Comparison of ENCODE assay signal across 19 cellular contexts in genomic region chr1:89518116-89518780, GRCh38. TPM values are rescaled to one million over a fixed set of nuclear protein-coding genes. Genes with fewer than 3 reads are reported as not detected.
A peak's percentile ranks its signal among the peaks of the same experiment; 100 is the strongest.
DNase-seq lines count a peak whose midpoint lies in the region; ATAC-seq and TF ChIP-seq lines count a peak whose summit lies in the region.
"Had no signal": no experiment of that assay in that cellular context is flagged by ENCODE, and none has a peak within 500 bp of the region (broad histone marks: within the 10 kb centered on the region; RNA-seq: fewer than 3 reads in every experiment).

No MANE protein-coding gene starts in this region.

- H3K27ac ChIP-seq in GM23248 (no peak overlapping the region), brain microvascular endothelial cell (no peak overlapping the region), hepatocyte (no peak overlapping the region)
- H3K27ac ChIP-seq: SK-N-MC, skin epidermis, transverse colon had no signal

- H3K4me1 ChIP-seq in GM23248 (ENCODE audit: insufficient read depth): peaks cover 9% of the 10 kb centered on the region; the same call in 1 of the 2 replicates
- no peaks in the 10 kb centered on the region for H3K4me1 ChIP-seq in hepatocyte (ENCODE audit: insufficient read depth)
- H3K4me1 ChIP-seq: transverse colon had no signal

- TF ChIP-seq CTCF in brain microvascular endothelial cell (IDR thresholded peaks at IDR 0.05; ENCODE audit: low read depth, low read length, missing control alignments): no peak
- TF ChIP-seq CTCF in hepatocyte (IDR thresholded peaks at IDR 0.05; ENCODE audit: poor library complexity): no peak

- no peak overlapping the region for H3K9ac ChIP-seq in GM23248

- DNase-seq in GM23248 (peak; percentile 27), brain microvascular endothelial cell (peak; percentile 20), left cardiac atrium (no peak), sciatic nerve (ENCODE audit: low spot score) (no peak), hippocampal formation (lab: John Stamatoyannopoulos, UW) (no peak), SIG-M5 treated with dmso at 0.1 percent for 504 hours (lab: John Stamatoyannopoulos, UW; ENCODE audit: unreplicated experiment) (no peak), SKM-1 treated with dmso at 0.1 percent for 144 hours (lab: John Stamatoyannopoulos, UW; ENCODE audit: unreplicated experiment) (no peak), hepatocyte (ENCODE audit: low spot score) (no peak)
- DNase-seq: activated CD4-positive, alpha-beta T cell treated with anti-CD3 and anti-CD28 coated beads, Interleukin-2, amount 50 U/mL, for 1 hour; activated naive CD8-positive, alpha-beta T cell treated with anti-CD3 and anti-CD28 coated beads for 36 hours; activated T-cell treated with anti-CD3 and anti-CD28 coated beads for 4 hours; cerebellar nuclear complex; H9; immature natural killer cell; NCI-H1930; stimulated activated CD4-positive, alpha-beta T cell treated with anti-CD3 and anti-CD28 coated beads, Interleukin-4, amount 100 ng/mL, for 4 hours; transverse colon had no signal

- H3K4me2 ChIP-seq in GM23248 (ENCODE audit: unreplicated experiment) (no peak overlapping the region), hepatocyte (no peak overlapping the region)

- H3K27me3 ChIP-seq in GM23248 (replicated peaks; ENCODE audit: insufficient read depth) (no peaks in the 10 kb centered on the region), brain microvascular endothelial cell (replicated peaks) (no peaks in the 10 kb centered on the region), hepatocyte (peaks cover 6% of the 10 kb centered on the region)
- H3K27me3 ChIP-seq: transverse colon had no signal

- in situ Hi-C loops in GM23248 (cut with MboI): loop anchor here (25.0 kb wide), 1 partner anchor 244 kb away; no protein-coding TSS in a partner anchor
- in situ Hi-C loops in brain microvascular endothelial cell (cut with HindIII; ENCODE audit: low pct_ligation_motif_present, low sequenced_read_pairs): no loop called here

- WGBS in GM23248 (ENCODE audit: low coverage in 1 of 2, low lambda C conversion rate in 2 of 2, missing lambda C conversion rate in 2 of 2), 2 experiments: 47 to 48% methylated on average over 6 of the region's 6 CpGs
- WGBS in hepatocyte (ENCODE audit: low lambda C conversion rate, missing lambda C conversion rate): 88% methylated on average over 6 of the region's 6 CpGs

- H2AFZ ChIP-seq in GM23248 (no peak overlapping the region), hepatocyte (no peak overlapping the region)

- H4K20me1 ChIP-seq in GM23248 (ENCODE audit: insufficient read depth) (no peaks in the 10 kb centered on the region), hepatocyte (ENCODE audit: insufficient read depth, poor library complexity, severe bottlenecking) (no peaks in the 10 kb centered on the region)

- H3F3A ChIP-seq in GM23248 (ENCODE audit: insufficient read depth): peaks cover 15% of the 10 kb centered on the region; the same call in 1 of the 2 replicates

- H3K36me3 ChIP-seq in GM23248 (ENCODE audit: low read depth) (no peaks in the 10 kb centered on the region), brain microvascular endothelial cell (replicated peaks) (no peaks in the 10 kb centered on the region), hepatocyte (replicated peaks; ENCODE audit: insufficient read depth, low read depth) (no peaks in the 10 kb centered on the region)
- H3K36me3 ChIP-seq: transverse colon had no signal

- peak; percentile 64 to 91 for ATAC-seq in left cardiac atrium
- ATAC-seq in sciatic nerve: peak; percentile 90

- H3K9me3 ChIP-seq in GM23248 (ENCODE audit: low read depth) (no peaks in the 10 kb centered on the region), hepatocyte (ENCODE audit: low read depth) (no peaks in the 10 kb centered on the region)
- H3K9me3 ChIP-seq: transverse colon had no signal

- intact Hi-C loops in left cardiac atrium (cut with DNase I) (no loop called here), sciatic nerve (cut with DNase I) (no loop called here)

- no peaks in the 10 kb centered on the region for H3K79me2 ChIP-seq in GM23248 (ENCODE audit: insufficient read depth)
- no peaks in the 10 kb centered on the region for H3K79me2 ChIP-seq in hepatocyte

- H3K9me2 ChIP-seq in GM23248 (ENCODE audit: insufficient read depth) (no peaks in the 10 kb centered on the region), hepatocyte (replicated peaks; ENCODE audit: insufficient read depth) (no peaks in the 10 kb centered on the region)

- H3K4me3 ChIP-seq in GM23248: no peak overlapping the region
- no peak overlapping the region for H3K4me3 ChIP-seq in brain microvascular endothelial cell (ENCODE audit: low read depth, low read length)
- H3K4me3 ChIP-seq in hepatocyte: no peak overlapping the region
- H3K4me3 ChIP-seq: SK-N-MC, skin epidermis, transverse colon had no signal

RNA-seq across cellular contexts. Expression of gene LRRC8B, which starts 6.4 kb away (rescaled TPM):
- total RNA-seq in GM23248 (2014; rRNA removed; shearing (Covaris generic)): 0.32 and 0.63 TPM in 2 replicates
- polyA plus RNA-seq in GM23248 (2016; fragmentation: Nextera tagmentation; extraction: Ambion mirVana) (0.33 and 0.54 TPM in 2 replicates), hepatocyte (1.7 and 4.6 TPM in 2 replicates)
- total RNA-seq in left cardiac atrium (1 to 10 TPM; 4.9 to 6.9 TPM), sciatic nerve (21.9 TPM), hepatocyte (5.1 and 9.5 TPM in 2 replicates)

Comparison
In these comparisons a context has a peak if more than half of its experiments do, and no peak if none do; other contexts are left out.
1. DNase-seq: peak in GM23248 (single experiment) and brain microvascular endothelial cell (single experiment); none in left cardiac atrium (single experiment), sciatic nerve (single experiment), hippocampal formation (0 of 2), SIG-M5 treated with dmso at 0.1 percent for 504 hours (single experiment), SKM-1 treated with dmso at 0.1 percent for 144 hours (single experiment) and hepatocyte (single experiment).